ENCODE assay signal across 1 cellular context in the genomic region with DNA sequence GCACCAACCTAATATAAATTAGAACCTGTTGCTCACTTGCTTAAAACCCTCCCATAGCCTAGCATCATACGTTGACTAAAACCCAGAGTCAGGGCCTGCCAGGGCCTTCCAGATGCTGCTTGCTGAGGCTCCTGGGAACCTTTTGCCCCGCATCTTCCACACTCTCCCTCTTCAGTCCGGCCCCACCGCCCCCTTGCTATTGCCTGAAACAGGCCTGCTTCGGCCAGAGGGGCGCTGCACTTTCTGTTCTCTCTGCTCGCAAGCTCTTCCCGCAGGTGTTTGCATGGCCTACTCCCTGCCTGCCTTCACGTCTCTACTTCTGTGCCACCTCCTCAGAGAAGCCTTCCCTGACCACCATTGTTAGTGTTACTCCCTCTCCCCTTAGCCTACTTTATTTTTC.
TF ChIP-seq lines count a peak whose summit lies in the region.

No MANE protein-coding gene starts in this region.

TF ChIP-seq in GM23338, 12 proteins besides CTCF, POLR2A, EP300 and RAD21 (continued from another document):
- TF ChIP-seq, protein P1, sequence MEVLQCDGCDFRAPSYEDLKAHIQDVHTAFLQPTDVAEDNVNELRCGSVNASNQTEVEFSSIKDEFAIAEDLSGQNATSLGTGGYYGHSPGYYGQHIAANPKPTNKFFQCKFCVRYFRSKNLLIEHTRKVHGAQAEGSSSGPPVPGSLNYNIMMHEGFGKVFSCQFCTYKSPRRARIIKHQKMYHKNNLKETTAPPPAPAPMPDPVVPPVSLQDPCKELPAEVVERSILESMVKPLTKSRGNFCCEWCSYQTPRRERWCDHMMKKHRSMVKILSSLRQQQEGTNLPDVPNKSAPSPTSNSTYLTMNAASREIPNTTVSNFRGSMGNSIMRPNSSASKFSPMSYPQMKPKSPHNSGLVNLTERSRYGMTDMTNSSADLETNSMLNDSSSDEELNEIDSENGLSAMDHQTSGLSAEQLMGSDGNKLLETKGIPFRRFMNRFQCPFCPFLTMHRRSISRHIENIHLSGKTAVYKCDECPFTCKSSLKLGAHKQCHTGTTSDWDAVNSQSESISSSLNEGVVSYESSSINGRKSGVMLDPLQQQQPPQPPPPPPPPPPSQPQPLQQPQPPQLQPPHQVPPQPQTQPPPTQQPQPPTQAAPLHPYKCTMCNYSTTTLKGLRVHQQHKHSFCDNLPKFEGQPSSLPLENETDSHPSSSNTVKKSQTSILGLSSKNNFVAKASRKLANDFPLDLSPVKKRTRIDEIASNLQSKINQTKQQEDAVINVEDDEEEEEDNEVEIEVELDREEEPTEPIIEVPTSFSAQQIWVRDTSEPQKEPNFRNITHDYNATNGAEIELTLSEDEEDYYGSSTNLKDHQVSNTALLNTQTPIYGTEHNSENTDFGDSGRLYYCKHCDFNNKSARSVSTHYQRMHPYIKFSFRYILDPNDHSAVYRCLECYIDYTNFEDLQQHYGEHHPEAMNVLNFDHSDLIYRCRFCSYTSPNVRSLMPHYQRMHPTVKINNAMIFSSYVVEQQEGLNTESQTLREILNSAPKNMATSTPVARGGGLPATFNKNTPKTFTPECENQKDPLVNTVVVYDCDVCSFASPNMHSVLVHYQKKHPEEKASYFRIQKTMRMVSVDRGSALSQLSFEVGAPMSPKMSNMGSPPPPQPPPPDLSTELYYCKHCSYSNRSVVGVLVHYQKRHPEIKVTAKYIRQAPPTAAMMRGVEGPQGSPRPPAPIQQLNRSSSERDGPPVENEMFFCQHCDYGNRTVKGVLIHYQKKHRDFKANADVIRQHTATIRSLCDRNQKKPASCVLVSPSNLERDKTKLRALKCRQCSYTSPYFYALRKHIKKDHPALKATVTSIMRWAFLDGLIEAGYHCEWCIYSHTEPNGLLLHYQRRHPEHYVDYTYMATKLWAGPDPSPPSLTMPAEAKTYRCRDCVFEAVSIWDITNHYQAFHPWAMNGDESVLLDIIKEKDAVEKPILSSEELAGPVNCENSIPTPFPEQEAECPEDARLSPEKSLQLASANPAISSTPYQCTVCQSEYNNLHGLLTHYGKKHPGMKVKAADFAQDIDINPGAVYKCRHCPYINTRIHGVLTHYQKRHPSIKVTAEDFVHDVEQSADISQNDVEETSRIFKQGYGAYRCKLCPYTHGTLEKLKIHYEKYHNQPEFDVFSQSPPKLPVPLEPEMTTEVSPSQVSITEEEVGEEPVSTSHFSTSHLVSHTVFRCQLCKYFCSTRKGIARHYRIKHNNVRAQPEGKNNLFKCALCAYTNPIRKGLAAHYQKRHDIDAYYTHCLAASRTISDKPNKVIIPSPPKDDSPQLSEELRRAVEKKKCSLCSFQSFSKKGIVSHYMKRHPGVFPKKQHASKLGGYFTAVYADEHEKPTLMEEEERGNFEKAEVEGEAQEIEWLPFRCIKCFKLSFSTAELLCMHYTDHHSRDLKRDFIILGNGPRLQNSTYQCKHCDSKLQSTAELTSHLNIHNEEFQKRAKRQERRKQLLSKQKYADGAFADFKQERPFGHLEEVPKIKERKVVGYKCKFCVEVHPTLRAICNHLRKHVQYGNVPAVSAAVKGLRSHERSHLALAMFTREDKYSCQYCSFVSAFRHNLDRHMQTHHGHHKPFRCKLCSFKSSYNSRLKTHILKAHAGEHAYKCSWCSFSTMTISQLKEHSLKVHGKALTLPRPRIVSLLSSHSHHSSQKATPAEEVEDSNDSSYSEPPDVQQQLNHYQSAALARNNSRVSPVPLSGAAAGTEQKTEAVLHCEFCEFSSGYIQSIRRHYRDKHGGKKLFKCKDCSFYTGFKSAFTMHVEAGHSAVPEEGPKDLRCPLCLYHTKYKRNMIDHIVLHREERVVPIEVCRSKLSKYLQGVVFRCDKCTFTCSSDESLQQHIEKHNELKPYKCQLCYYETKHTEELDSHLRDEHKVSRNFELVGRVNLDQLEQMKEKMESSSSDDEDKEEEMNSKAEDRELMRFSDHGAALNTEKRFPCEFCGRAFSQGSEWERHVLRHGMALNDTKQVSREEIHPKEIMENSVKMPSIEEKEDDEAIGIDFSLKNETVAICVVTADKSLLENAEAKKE (CRISPR knock-in tag; IDR thresholded peaks at IDR 0.05) = no peak
- TF ChIP-seq ZNF114 (CRISPR knock-in tag; IDR thresholded peaks at IDR 0.05) = no peak
- TF ChIP-seq JUNB (IDR thresholded peaks at IDR 0.05; ENCODE audit: unreplicated experiment) = no peak
- TF ChIP-seq CREB1 (CRISPR knock-in tag; IDR thresholded peaks at IDR 0.05; ENCODE audit: low read depth) = no peak
- TF ChIP-seq, protein P2, sequence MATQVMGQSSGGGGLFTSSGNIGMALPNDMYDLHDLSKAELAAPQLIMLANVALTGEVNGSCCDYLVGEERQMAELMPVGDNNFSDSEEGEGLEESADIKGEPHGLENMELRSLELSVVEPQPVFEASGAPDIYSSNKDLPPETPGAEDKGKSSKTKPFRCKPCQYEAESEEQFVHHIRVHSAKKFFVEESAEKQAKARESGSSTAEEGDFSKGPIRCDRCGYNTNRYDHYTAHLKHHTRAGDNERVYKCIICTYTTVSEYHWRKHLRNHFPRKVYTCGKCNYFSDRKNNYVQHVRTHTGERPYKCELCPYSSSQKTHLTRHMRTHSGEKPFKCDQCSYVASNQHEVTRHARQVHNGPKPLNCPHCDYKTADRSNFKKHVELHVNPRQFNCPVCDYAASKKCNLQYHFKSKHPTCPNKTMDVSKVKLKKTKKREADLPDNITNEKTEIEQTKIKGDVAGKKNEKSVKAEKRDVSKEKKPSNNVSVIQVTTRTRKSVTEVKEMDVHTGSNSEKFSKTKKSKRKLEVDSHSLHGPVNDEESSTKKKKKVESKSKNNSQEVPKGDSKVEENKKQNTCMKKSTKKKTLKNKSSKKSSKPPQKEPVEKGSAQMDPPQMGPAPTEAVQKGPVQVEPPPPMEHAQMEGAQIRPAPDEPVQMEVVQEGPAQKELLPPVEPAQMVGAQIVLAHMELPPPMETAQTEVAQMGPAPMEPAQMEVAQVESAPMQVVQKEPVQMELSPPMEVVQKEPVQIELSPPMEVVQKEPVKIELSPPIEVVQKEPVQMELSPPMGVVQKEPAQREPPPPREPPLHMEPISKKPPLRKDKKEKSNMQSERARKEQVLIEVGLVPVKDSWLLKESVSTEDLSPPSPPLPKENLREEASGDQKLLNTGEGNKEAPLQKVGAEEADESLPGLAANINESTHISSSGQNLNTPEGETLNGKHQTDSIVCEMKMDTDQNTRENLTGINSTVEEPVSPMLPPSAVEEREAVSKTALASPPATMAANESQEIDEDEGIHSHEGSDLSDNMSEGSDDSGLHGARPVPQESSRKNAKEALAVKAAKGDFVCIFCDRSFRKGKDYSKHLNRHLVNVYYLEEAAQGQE (IDR thresholded peaks at IDR 0.05; ENCODE audit: unreplicated experiment) = no peak
- TF ChIP-seq POLR2AphosphoS5 (IDR thresholded peaks at IDR 0.05; ENCODE audit: low read depth) = no peak
- TF ChIP-seq STAT1 (IDR thresholded peaks at IDR 0.05; ENCODE audit: unreplicated experiment) = no peak
- TF ChIP-seq EZH2phosphoT487 (IDR thresholded peaks at IDR 0.05; ENCODE audit: unreplicated experiment) = no peak
